In the genomic region with DNA sequence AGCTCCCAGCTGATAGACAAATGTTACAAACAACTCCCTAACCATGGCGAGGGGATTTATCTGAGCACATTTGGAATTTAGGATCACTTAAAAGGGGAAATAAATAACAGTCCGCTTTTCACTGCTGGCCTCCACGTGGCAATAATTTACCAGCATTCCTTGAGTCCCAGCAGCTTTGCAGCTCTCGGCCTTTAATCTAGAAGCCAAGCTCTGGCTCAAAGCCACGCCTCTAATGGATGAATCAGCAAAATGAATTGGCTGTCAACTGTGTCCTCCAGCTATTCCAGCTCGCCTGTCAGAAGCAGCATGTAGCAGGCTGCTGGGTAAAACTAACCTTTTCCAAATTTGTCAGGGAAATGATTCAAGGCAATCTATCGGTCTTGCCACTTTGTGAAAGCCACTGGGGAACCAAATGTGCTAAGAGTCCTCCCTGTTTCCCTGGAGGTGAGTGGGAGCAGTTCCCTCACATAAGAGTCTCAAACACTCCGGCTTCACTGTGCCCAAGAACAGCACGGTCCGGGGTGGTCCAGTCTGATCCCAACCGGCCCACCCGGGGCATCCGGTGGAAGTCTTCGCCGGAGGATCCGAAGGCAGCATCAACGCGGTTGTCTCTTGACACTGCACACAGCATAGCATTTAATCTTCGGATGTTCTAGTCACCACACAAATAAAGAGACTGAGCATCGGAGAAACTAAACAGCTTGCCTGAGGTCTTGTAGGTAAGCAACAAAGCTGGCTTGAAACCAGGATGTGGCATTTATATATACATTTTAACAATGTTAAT, we compare ENCODE assay signal across 8 cellular contexts.
DNase-seq lines count a peak whose midpoint lies in the region; ATAC-seq, FAIRE-seq and TF ChIP-seq lines count a peak whose summit lies in the region.

No MANE protein-coding gene starts in this region.

- H3K27ac ChIP-seq in thoracic aorta = peak overlapping the region; percentile 36 to 61

- no peaks in the 10 kb centered on the region for H3K9me3 ChIP-seq in thoracic aorta

- H3K36me3 ChIP-seq in thoracic aorta = peaks cover 4% of the 10 kb centered on the region

- H3K4me1 ChIP-seq in thoracic aorta (ENCODE audit: control insufficient read depth in 1 of 2, low read depth in 2 of 2) = peaks cover 17 to 21% of the 10 kb centered on the region in 2 donors

- H3K27me3 ChIP-seq in thoracic aorta (replicated peaks; ENCODE audit: insufficient read depth) = no peaks in the 10 kb centered on the region

- H3K4me3 ChIP-seq in thoracic aorta = peak overlapping the region; percentile 60

- ATAC-seq in left lobe of liver (peak; percentile 83), thoracic aorta (ENCODE audit: insufficient number of reproducible peaks, low FRiP score, low read depth) (peak; percentile 93), GM19395 (IDR thresholded peaks at IDR 0.05; ENCODE audit: unreplicated experiment) (no peak), HG02840 (IDR thresholded peaks at IDR 0.05; ENCODE audit: low FRiP score, unreplicated experiment) (no peak)

- FAIRE-seq in GM12892 (lab: Jason Lieb, UNC) = peak; percentile 100

- no peak for TF ChIP-seq POLR2A in GM12892 (IDR thresholded peaks at IDR 0.05; ENCODE audit: low read depth, low read length)

- TF ChIP-seq CTCF in thoracic aorta (IDR thresholded peaks at IDR 0.05) = no peak

- DNase-seq in GM12892 (ENCODE audit: insufficient read length) (no peak), OCI-M1 (lab: John Stamatoyannopoulos, UW) (peak; percentile 92), dermis microvascular lymphatic vessel endothelial cell (ENCODE audit: low read depth in 2 of 2) (peak; percentile 52 to 90), left lobe of liver (ENCODE audit: low spot score) (peak; percentile 93), thoracic aorta (ENCODE audit: low spot score) (peak; percentile 76), 8988T (no peak)

Comparison
In these comparisons a context has a peak if more than half of its experiments do, and no peak if none do; other contexts are left out.
1. DNase-seq: peak in OCI-M1 (single experiment), dermis microvascular lymphatic vessel endothelial cell (2 of 2), left lobe of liver (single experiment) and thoracic aorta (single experiment); none in GM12892 (single experiment) and 8988T (single experiment).
2. ATAC-seq: peak in left lobe of liver (single experiment) and thoracic aorta (single experiment); none in GM19395 (single experiment) and HG02840 (single experiment).